ENCODE assay signal across 9 cellular contexts in genomic region chr22:42376721-42377177, GRCh38. TPM values are rescaled to one million over a fixed set of nuclear protein-coding genes. Genes with fewer than 3 reads are reported as not detected.
DNase-seq lines count a peak whose midpoint lies in the region; ATAC-seq, FAIRE-seq and TF ChIP-seq lines count a peak whose summit lies in the region.
"Had no signal": no experiment of that assay in that cellular context is flagged by ENCODE, and none has a peak within 500 bp of the region (broad histone marks: within the 10 kb centered on the region; RNA-seq: fewer than 3 reads in every experiment).

No MANE protein-coding gene starts in this region.

- no peaks in the 10 kb centered on the region for H3K36me3 Mint-ChIP-seq in Calu3 (ENCODE audit: insufficient read depth, unreplicated experiment)

- H3K4me1 ChIP-seq in body of pancreas (peaks cover 16% of the 10 kb centered on the region), HepG2 (ENCODE audit: insufficient read depth, low read length) (peaks cover 15% of the 10 kb centered on the region)

- DNase-seq in AG08396 (ENCODE audit: low spot score) = peak; percentile 53
- DNase-seq in NCI-H1694 (lab: John Stamatoyannopoulos, UW) = peak; percentile 60
- peak; percentile 28 to 63 (median 52) for DNase-seq in body of pancreas
- DNase-seq in HepG2 (ENCODE audit: low spot score) = no peak
- DNase-seq in coronary artery (ENCODE audit: low spot score) = no peak
- no peak for DNase-seq in Calu3
- DNase-seq: AML-193 had no signal

- POLR2A ChIA-PET in HepG2 (lab: Yijun Ruan, JAX) = interaction anchor here (0.7 kb wide), 1 partner anchor 207 kb away, joined by 6 read pairs; no protein-coding TSS in a partner anchor

- H3K9ac ChIP-seq in HepG2 (ENCODE audit: insufficient read depth, low read depth, low read length) = no peak overlapping the region

- H3K9me3 ChIP-seq in body of pancreas (no peaks in the 10 kb centered on the region), HepG2 (ENCODE audit: low read length) (no peaks in the 10 kb centered on the region)

- no peak overlapping the region for H3K4me2 ChIP-seq in HepG2 (ENCODE audit: low read depth, low read length)

- CTCF ChIA-PET in HepG2 (lab: Yijun Ruan, JAX; ENCODE audit: low intra/inter-chr PET ratio, low total read pairs) = no interaction called here
- CTCF ChIA-PET in Calu3 (lab: Charles Lee) = no interaction called here

- no peak overlapping the region for H3K4me3 ChIP-seq in body of pancreas
- H3K4me3 ChIP-seq in HepG2 (replicated peaks in 1 of 3; ENCODE audit: insufficient read depth in 1 of 3, low read depth in 2 of 3, low read length in 3 of 3) = no peak overlapping the region
- no peak overlapping the region for H3K4me3 ChIP-seq in coronary artery

- intact Hi-C loops in body of pancreas (cut with DNase I) (no loop called here), HepG2 (cut with micrococcal nuclease; ENCODE audit: unreplicated experiment) (no loop called here), Calu3 (cut with micrococcal nuclease; ENCODE audit: unreplicated experiment) (no loop called here)

- H3K27ac ChIP-seq in body of pancreas = peak overlapping the region in 1 of 4 donors; percentile 75
- no peak overlapping the region for H3K27ac ChIP-seq in HepG2 (ENCODE audit: extremely low read length, insufficient read depth, low read length)
- H3K27ac ChIP-seq in coronary artery = peak overlapping the region in 1 of 2 donors; percentile 49

- H3K4me3 Mint-ChIP-seq in Calu3 (ENCODE audit: low read depth, unreplicated experiment) = no peak overlapping the region

- H3K36me3 ChIP-seq in body of pancreas (replicated peaks in 1 of 2; ENCODE audit: insufficient read depth in 1 of 2, low read depth in 2 of 2) = no peaks in the 10 kb centered on the region
- no peaks in the 10 kb centered on the region for H3K36me3 ChIP-seq in HepG2 (replicated peaks in 1 of 2; ENCODE audit: control insufficient read depth in 1 of 2, insufficient read depth in 2 of 2, low read length in 2 of 2)

- no peaks in the 10 kb centered on the region for H4K20me1 ChIP-seq in HepG2 (ENCODE audit: insufficient read depth, low read length)

- no peak for FAIRE-seq in HepG2 (lab: Jason Lieb, UNC)

- BruUV-seq in HepG2 (replicated peaks; lab: Mats Ljungman, UMichigan) (no TSS peak), Calu3 (replicated peaks; lab: Mats Ljungman, UMichigan) (no TSS peak)

- TF ChIP-seq POLR2A in body of pancreas (IDR thresholded peaks at IDR 0.05) = no peak
- TF ChIP-seq POLR2A in HepG2 (IDR thresholded peaks at IDR 0.05; ENCODE audit: insufficient read depth in 1 of 2, low read depth in 2 of 2, low read length in 2 of 2) = no peak

- H3K27me3 Mint-ChIP-seq in Calu3 (ENCODE audit: unreplicated experiment) = peaks cover 50% of the 10 kb centered on the region

- no peak overlapping the region for H2AFZ ChIP-seq in HepG2 (ENCODE audit: low read length)

- H3K27me3 ChIP-seq in body of pancreas (no peaks in the 10 kb centered on the region), HepG2 (ENCODE audit: control insufficient read depth in 1 of 2, insufficient read depth in 2 of 2, low read length in 2 of 2) (peaks cover 2 to 27% of the 10 kb centered on the region in 2 experiments; a peak in 3 of 5 replicates)

- no peaks in the 10 kb centered on the region for H3K79me2 ChIP-seq in HepG2 (ENCODE audit: insufficient read depth, low read length)

- ATAC-seq in body of pancreas (peak; percentile 49), HepG2 (no peak), HG03571 (IDR thresholded peaks at IDR 0.05; ENCODE audit: unreplicated experiment) (no peak), GM19328 (IDR thresholded peaks at IDR 0.05; ENCODE audit: unreplicated experiment) (no peak)

- TF ChIP-seq EP300 in HepG2 (IDR thresholded peaks at IDR 0.05; ENCODE audit: low read depth in 2 of 2, low read length in 2 of 2) = no peak
- no peak for TF ChIP-seq EP300 in HepG2 (CRISPR knock-in tag; IDR thresholded peaks at IDR 0.05; ENCODE audit: borderline replicate concordance)

- H3K27ac Mint-ChIP-seq in Calu3 (ENCODE audit: unreplicated experiment) = no peak overlapping the region

- no peak for TF ChIP-seq RAD21 in HepG2 (CRISPR knock-in tag; IDR thresholded peaks at IDR 0.05)

- WGBS in body of pancreas, 2 donors = 53 to 67% methylated on average over 7 to 10 of the region's 10 CpGs
- 10% methylated on average over 5 of the region's 10 CpGs for WGBS in HepG2 (ENCODE audit: low lambda C conversion rate)

- H3K9me3 Mint-ChIP-seq in Calu3 (ENCODE audit: low read depth, unreplicated experiment) = no peaks in the 10 kb centered on the region

- peaks cover 9% of the 10 kb centered on the region for H3K4me1 Mint-ChIP-seq in Calu3 (ENCODE audit: low read depth, unreplicated experiment)

- in situ Hi-C loops in HepG2 (cut with HindIII; ENCODE audit: extremely low pct_ligation_motif_present, low pct_unique_long_range_greater_than_20kb) = no loop called here

- TF ChIP-seq CTCF in body of pancreas (IDR thresholded peaks at IDR 0.05) (no peak), HepG2 (CRISPR knock-in tag; IDR thresholded peaks at IDR 0.05) (no peak), coronary artery (IDR thresholded peaks at IDR 0.05) (no peak), Calu3 (IDR thresholded peaks at IDR 0.05; ENCODE audit: unreplicated experiment) (no peak)

TF ChIP-seq in HepG2, 621 proteins besides CTCF, POLR2A, EP300 and RAD21 (continues in another document):
- TF ChIP-seq HBP1 (CRISPR knock-in tag; IDR thresholded peaks at IDR 0.05; ENCODE audit: low read depth) (no peak), ZNF687 (CRISPR knock-in tag; IDR thresholded peaks at IDR 0.05) (peak; percentile 44), ZNF773 (CRISPR knock-in tag; IDR thresholded peaks at IDR 0.05; ENCODE audit: borderline replicate concordance) (no peak), SSRP1 (CRISPR knock-in tag; IDR thresholded peaks at IDR 0.05) (no peak), AHR (CRISPR knock-in tag; IDR thresholded peaks at IDR 0.05) (no peak)

RNA-seq across cellular contexts. Expression of gene NFAM1, which starts 55.5 kb away (rescaled TPM):
- total RNA-seq in body of pancreas (1 to 10 TPM in 1 of 2 donors, under 1 TPM in 1; 0.66 to 1.0 TPM), HepG2 (2016; rRNA removed; fragmentation: Illumina TruSeq; extraction: Trizol) (not detected in 2 replicates), Calu3 (2022) (0.39 and 0.50 TPM in 2 replicates)
- not detected in 2 replicates for total RNA-seq in HepG2 (2016; cell fraction: cytosol; rRNA removed; fragmentation: Illumina TruSeq; extraction: Trizol; ENCODE audit: low read depth)
- not detected in 2 replicates for total RNA-seq in HepG2 (2016; cell fraction: insoluble cytoplasmic fraction; rRNA removed; fragmentation: Illumina TruSeq; extraction: Trizol)
- total RNA-seq in HepG2 (2016; cell fraction: membrane; rRNA removed; fragmentation: Illumina TruSeq; extraction: Trizol) = not detected in 2 replicates
- not detected in 2 replicates for total RNA-seq in HepG2 (2016; cell fraction: nucleus; rRNA removed; fragmentation: Illumina TruSeq; extraction: Trizol)
- 0.03 and 0.10 TPM in 2 replicates for polyA plus RNA-seq in HepG2 (2011; rRNA removed)
- 0.01 TPM in 2 replicates for polyA plus RNA-seq in HepG2 (2011; cell fraction: cytosol; rRNA removed)
- polyA plus RNA-seq in HepG2 (2011; cell fraction: nucleus; rRNA removed) = 0.05 TPM in 1 of 2 replicates, not detected in the other
- 0.24 and 0.35 TPM in 2 replicates for polyA plus RNA-seq in HepG2 (2012)
- polyA plus RNA-seq in HepG2 (2016; cell fraction: cytosol; fragmentation: Illumina TruSeq; extraction: Trizol; ENCODE audit: low read depth) = not detected in 2 replicates
- not detected in 2 replicates for polyA plus RNA-seq in HepG2 (2016; cell fraction: insoluble cytoplasmic fraction; fragmentation: Illumina TruSeq; extraction: Trizol; ENCODE audit: low read depth)
- not detected in 2 replicates for polyA plus RNA-seq in HepG2 (2016; cell fraction: membrane; fragmentation: Illumina TruSeq; extraction: Trizol; ENCODE audit: low read depth)
- not detected in 2 replicates for polyA plus RNA-seq in HepG2 (2016; cell fraction: nucleus; fragmentation: Illumina TruSeq; extraction: Trizol; ENCODE audit: insufficient read depth, low read depth)
- 0.05 TPM in 1 of 2 replicates, not detected in the other for polyA minus RNA-seq in HepG2 (2011; rRNA and poly(A)+ RNA removed; ENCODE audit: low replicate concordance)
- not detected in 2 replicates for polyA minus RNA-seq in HepG2 (2011; cell fraction: cytosol; rRNA and poly(A)+ RNA removed)
- not detected in 2 replicates for polyA minus RNA-seq in HepG2 (2011; cell fraction: nucleus; rRNA and poly(A)+ RNA removed)

Comparison
In these comparisons a context has a peak if more than half of its experiments do, and no peak if none do; other contexts are left out.
1. DNase-seq: peak in AG08396 (single experiment), NCI-H1694 (single experiment) and body of pancreas (4 of 4); none in HepG2 (single experiment), coronary artery (single experiment) and Calu3 (single experiment).